In the genomic region with DNA sequence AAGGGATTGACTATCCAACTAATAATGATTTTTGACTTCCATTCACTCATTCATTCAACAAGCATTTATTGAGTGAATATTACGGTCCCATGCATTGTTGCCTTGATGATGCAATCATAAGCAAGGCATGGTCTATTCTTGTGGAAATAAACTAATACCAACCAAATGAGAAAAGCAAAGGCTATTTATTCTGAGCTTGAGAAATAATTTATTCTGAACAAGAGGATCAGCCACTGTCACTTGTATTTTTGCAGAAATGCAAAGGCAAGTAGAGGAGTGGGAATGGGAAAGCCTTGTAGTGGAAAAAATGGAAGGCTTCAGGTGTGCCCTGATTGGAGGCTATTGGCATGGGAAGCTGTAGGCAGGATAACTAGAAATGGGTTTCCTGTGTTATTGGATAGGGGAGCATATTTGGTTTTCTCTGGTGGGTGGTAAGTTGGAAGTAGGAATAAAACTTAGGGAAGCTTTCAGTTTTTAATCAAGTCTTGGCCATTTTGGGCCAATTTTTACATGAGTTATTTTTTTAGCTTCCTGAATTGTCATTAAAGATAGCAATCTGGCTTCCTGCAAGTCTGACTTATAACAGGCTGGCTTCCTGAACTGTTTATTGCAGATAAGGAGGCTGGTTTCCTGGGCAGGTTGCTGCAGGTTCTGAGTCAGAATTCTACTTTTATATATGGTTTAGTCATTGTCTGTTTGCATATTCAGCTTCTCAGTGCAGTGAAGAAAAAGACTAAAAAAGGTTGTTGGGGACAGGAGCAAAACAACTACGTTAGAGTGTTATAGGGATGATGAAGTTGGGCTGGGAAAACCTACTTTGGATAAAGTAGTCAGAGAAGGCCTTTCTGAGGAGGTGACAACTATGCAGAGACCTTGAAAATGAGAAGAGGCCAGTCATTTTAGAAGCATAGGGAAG, we compare ENCODE assay signal across 11 cellular contexts.
A peak's percentile ranks its signal among the peaks of the same experiment; 100 is the strongest.
DNase-seq lines count a peak whose midpoint lies in the region; ATAC-seq, FAIRE-seq and TF ChIP-seq lines count a peak whose summit lies in the region.
"Had no signal": no experiment of that assay in that cellular context is flagged by ENCODE, and none has a peak within 500 bp of the region (broad histone marks: within the 10 kb centered on the region; RNA-seq: fewer than 3 reads in every experiment).

No MANE protein-coding gene starts in this region.

- intact Hi-C loops in left lung (cut with DNase I) = no loop called here

- no peak for TF ChIP-seq CTCF in left lung (IDR thresholded peaks at IDR 0.05)

- no peaks in the 10 kb centered on the region for H3K36me3 ChIP-seq in mesodermal cell (ENCODE audit: control insufficient read depth, insufficient read depth, low read length)
- H3K36me3 ChIP-seq in left lung = no peaks in the 10 kb centered on the region

- ATAC-seq in left lobe of liver = no peak
- ATAC-seq in left lung = no peak

- H3K27ac ChIP-seq in mesodermal cell (ENCODE audit: low read depth, low read length, severe bottlenecking) (peak overlapping the region; percentile 60), left lung (no peak overlapping the region)
- H3K27ac ChIP-seq: neural progenitor cell had no signal

- DNase-seq in H54 (ENCODE audit: insufficient read length, low spot score) = no peak
- DNase-seq in NCI-H226 = peak; percentile 45
- DNase-seq in dermis blood vessel endothelial cell = peak; percentile 97
- no peak for DNase-seq in left lobe of liver (ENCODE audit: low spot score)
- no peak for DNase-seq in NCI-H2196 (lab: John Stamatoyannopoulos, UW; ENCODE audit: unreplicated experiment)
- DNase-seq in left lung = no peak
- DNase-seq in NCI-H345 (lab: John Stamatoyannopoulos, UW) = no peak
- DNase-seq: activated CD8-positive, alpha-beta memory T cell treated with anti-CD3 and anti-CD28 coated beads, Interleukin-2, amount 50 U/mL, for 48 hours; NCI-H446 had no signal

- H3K4me3 ChIP-seq in mesodermal cell (ENCODE audit: extremely low read depth, insufficient read depth, low read length, poor library complexity, severe bottlenecking) (no peak overlapping the region), left lung (no peak overlapping the region)
- H3K4me3 ChIP-seq: neural progenitor cell had no signal

- FAIRE-seq in H54 (lab: Jason Lieb, UNC) = peak; percentile 45

- TF ChIP-seq POLR2A in H54 (IDR thresholded peaks at IDR 0.05; ENCODE audit: low read depth, low read length) = no peak

- H3K9me3 ChIP-seq in mesodermal cell (ENCODE audit: control insufficient read depth, low read length) (no peaks in the 10 kb centered on the region), left lung (peaks cover 0 to 18% of the 10 kb centered on the region in 2 donors)

- H3K4me1 ChIP-seq in mesodermal cell (ENCODE audit: control insufficient read depth, insufficient read depth, low read length, poor library complexity, severe bottlenecking) = peaks cover 4% of the 10 kb centered on the region
- no peaks in the 10 kb centered on the region for H3K4me1 ChIP-seq in left lung
- H3K4me1 ChIP-seq: neural progenitor cell had no signal

- 86 to 100% methylated on average over 1 of the region's 2 CpGs for WGBS in mesodermal cell (ENCODE audit: insufficient coverage in 2 of 2), 2 experiments

- no peaks in the 10 kb centered on the region for H3K27me3 ChIP-seq in left lung
- H3K27me3 ChIP-seq: neural progenitor cell had no signal

Comparison
In these comparisons a context has a peak if more than half of its experiments do, and no peak if none do; other contexts are left out.
1. DNase-seq: peak in NCI-H226 (single experiment) and dermis blood vessel endothelial cell (single experiment); none in H54 (single experiment), left lobe of liver (single experiment), NCI-H2196 (single experiment), left lung (0 of 2) and NCI-H345 (single experiment).